2 cellular contexts compared by ENCODE assay signal in genomic region chr3:48248095-48248863, GRCh38.
TF ChIP-seq lines count a peak whose summit lies in the region.

No MANE protein-coding gene starts in this region.

TF ChIP-seq in HepG2, 621 proteins besides CTCF, POLR2A, EP300 and RAD21:
- TF ChIP-seq ZNF264 (CRISPR knock-in tag; IDR thresholded peaks at IDR 0.05) (no peak), ZNF746 (CRISPR knock-in tag; IDR thresholded peaks at IDR 0.05) (no peak)

TF ChIP-seq in SK-N-SH treated with all-trans-retinoic acid at 6 μM for 48 hours, 23 proteins besides CTCF, POLR2A, EP300 and RAD21:
- TF ChIP-seq PPARA (CRISPR knock-in tag; IDR thresholded peaks at IDR 0.05; ENCODE audit: borderline replicate concordance) (no peak), ZNF565 (CRISPR knock-in tag; conservative IDR thresholded peaks at IDR 0.05; ENCODE audit: low read depth) (no peak), TCF4 (CRISPR knock-in tag; IDR thresholded peaks at IDR 0.05; ENCODE audit: borderline replicate concordance) (no peak), TOX (CRISPR knock-in tag; IDR thresholded peaks at IDR 0.05; ENCODE audit: borderline replicate concordance) (no peak), CSRNP3 (CRISPR knock-in tag; IDR thresholded peaks at IDR 0.05) (no peak), POU6F1 (CRISPR knock-in tag; IDR thresholded peaks at IDR 0.05; ENCODE audit: borderline replicate concordance, low read depth) (no peak), CREB5 (CRISPR knock-in tag; IDR thresholded peaks at IDR 0.05; ENCODE audit: low read depth) (no peak), RARB (CRISPR knock-in tag; IDR thresholded peaks at IDR 0.05) (no peak), ZFP30 (CRISPR knock-in tag; IDR thresholded peaks at IDR 0.05) (no peak), ARNTL (CRISPR knock-in tag; IDR thresholded peaks at IDR 0.05; ENCODE audit: borderline replicate concordance, low read depth) (no peak), SNAI2 (CRISPR knock-in tag; IDR thresholded peaks at IDR 0.05) (no peak), ESRRG (CRISPR knock-in tag; IDR thresholded peaks at IDR 0.05) (no peak), BACH2 (CRISPR knock-in tag; IDR thresholded peaks at IDR 0.05; ENCODE audit: borderline replicate concordance) (no peak), ZC3H10 (CRISPR knock-in tag; IDR thresholded peaks at IDR 0.05) (no peak), GLIS3 (CRISPR knock-in tag; IDR thresholded peaks at IDR 0.05) (no peak), CSDC2 (CRISPR knock-in tag; IDR thresholded peaks at IDR 0.05) (no peak)
TF ChIP-seq in SK-N-SH treated with all-trans-retinoic acid at 6 μM for 48 hours: peak in this region for 0.
